In genomic region chr6:68343901-68344300, GRCh38 we compare ENCODE assay signal across 9 cellular contexts.
DNase-seq lines count a peak whose midpoint lies in the region; ATAC-seq and TF ChIP-seq lines count a peak whose summit lies in the region.
"Had no signal": no experiment of that assay in that cellular context is flagged by ENCODE, and none has a peak within 500 bp of the region (broad histone marks: within the 10 kb centered on the region; RNA-seq: fewer than 3 reads in every experiment).

No MANE protein-coding gene starts in this region.

- CTCF ChIA-PET in WTC11 (lab: Charles Lee): interaction anchor here (0.5 to 1.8 kb wide), 43 partner anchors 11 to 1765 kb away, joined by 3 to 12 read pairs (median 4); partner anchors contain the start of gene ADGRB3

- TF ChIP-seq CTCF in 22Rv1 (IDR thresholded peaks at IDR 0.05): peak; percentile 82
- TF ChIP-seq CTCF in WTC11 (IDR thresholded peaks at IDR 0.05): peak; percentile 45
- TF ChIP-seq CTCF in left lung (IDR thresholded peaks at IDR 0.05): peak in 1 of 2 donors; percentile 8
- no peak for TF ChIP-seq CTCF in suprapubic skin (IDR thresholded peaks at IDR 0.05)

- no peaks in the 10 kb centered on the region for H3K36me3 Mint-ChIP-seq in WTC11
- no peaks in the 10 kb centered on the region for H3K36me3 Mint-ChIP-seq in effector memory CD8-positive, alpha-beta T cell (ENCODE audit: insufficient read depth)
- H3K36me3 Mint-ChIP-seq: activated naive CD8-positive, alpha-beta T cell had no signal

- no peak overlapping the region for H3K4me3 Mint-ChIP-seq in WTC11
- H3K4me3 Mint-ChIP-seq in effector memory CD8-positive, alpha-beta T cell: no peak overlapping the region
- H3K4me3 Mint-ChIP-seq: activated naive CD8-positive, alpha-beta T cell had no signal

- H3K4me3 ChIP-seq in left lung: no peak overlapping the region
- no peak overlapping the region for H3K4me3 ChIP-seq in suprapubic skin

- peak; percentile 86 for ATAC-seq in GM18502 (IDR thresholded peaks at IDR 0.05; ENCODE audit: poor library complexity, unreplicated experiment)
- ATAC-seq in HG03175 (IDR thresholded peaks at IDR 0.05; ENCODE audit: unreplicated experiment): peak; percentile 78
- peak; percentile 96 for ATAC-seq in WTC11
- peak; percentile 69 for ATAC-seq in left lung
- ATAC-seq in effector memory CD8-positive, alpha-beta T cell (replicated peaks): no peak

- H3K27me3 ChIP-seq in left lung: no peaks in the 10 kb centered on the region
- no peaks in the 10 kb centered on the region for H3K27me3 ChIP-seq in suprapubic skin

- intact Hi-C loops in left lung (cut with DNase I): no loop called here

- no peak overlapping the region for H3K27ac Mint-ChIP-seq in WTC11
- H3K27ac Mint-ChIP-seq in effector memory CD8-positive, alpha-beta T cell: no peak overlapping the region
- H3K27ac Mint-ChIP-seq: activated naive CD8-positive, alpha-beta T cell had no signal

- H3K9me3 ChIP-seq in left lung (no peaks in the 10 kb centered on the region), suprapubic skin (no peaks in the 10 kb centered on the region)

- no peaks in the 10 kb centered on the region for H3K4me1 Mint-ChIP-seq in WTC11
- no peaks in the 10 kb centered on the region for H3K4me1 Mint-ChIP-seq in effector memory CD8-positive, alpha-beta T cell (ENCODE audit: low read depth in 2 of 2)

- 35% methylated on average over 1 of the region's 1 CpG for WGBS in suprapubic skin

- H3K4me1 ChIP-seq in left lung: no peaks in the 10 kb centered on the region
- H3K4me1 ChIP-seq in suprapubic skin: no peaks in the 10 kb centered on the region

- peak; percentile 74 to 82 for DNase-seq in NCI-H2081 (lab: John Stamatoyannopoulos, UW)
- DNase-seq in WTC11 (ENCODE audit: low spot score): peak; percentile 64
- no peak for DNase-seq in left lung
- no peak for DNase-seq in suprapubic skin (ENCODE audit: low spot score in 2 of 2)
- no peak for DNase-seq in effector memory CD8-positive, alpha-beta T cell

- TF ChIP-seq EP300 in suprapubic skin (IDR thresholded peaks at IDR 0.05): no peak

- H3K36me3 ChIP-seq in left lung (no peaks in the 10 kb centered on the region), suprapubic skin (no peaks in the 10 kb centered on the region)

- H3K27ac ChIP-seq in 22Rv1 (no peak overlapping the region), left lung (no peak overlapping the region), suprapubic skin (no peak overlapping the region)

- no peak for TF ChIP-seq POLR2A in suprapubic skin (IDR thresholded peaks at IDR 0.05)

- no peaks in the 10 kb centered on the region for H3K9me3 Mint-ChIP-seq in WTC11
- peaks cover 0 to 4% of the 10 kb centered on the region in 2 donors for H3K9me3 Mint-ChIP-seq in effector memory CD8-positive, alpha-beta T cell

- no peaks in the 10 kb centered on the region for H3K27me3 Mint-ChIP-seq in WTC11 (ENCODE audit: low read depth)
- no peaks in the 10 kb centered on the region for H3K27me3 Mint-ChIP-seq in effector memory CD8-positive, alpha-beta T cell
- H3K27me3 Mint-ChIP-seq: activated naive CD8-positive, alpha-beta T cell had no signal

- POLR2A ChIA-PET in WTC11 (lab: Charles Lee): no interaction called here

TF ChIP-seq in WTC11, 78 proteins besides CTCF, POLR2A, EP300 and RAD21:
- no peak for TF ChIP-seq ZNF138 (CRISPR knock-in tag; conservative IDR thresholded peaks at IDR 0.05)
- no peak for TF ChIP-seq ETV6 (CRISPR knock-in tag; IDR thresholded peaks at IDR 0.05)
- TF ChIP-seq KAT7 (CRISPR knock-in tag; IDR thresholded peaks at IDR 0.05; ENCODE audit: borderline replicate concordance): no peak
- no peak for TF ChIP-seq SP1 (CRISPR knock-in tag; conservative IDR thresholded peaks at IDR 0.05)
- TF ChIP-seq TEAD4 (CRISPR knock-in tag; IDR thresholded peaks at IDR 0.05): no peak
- TF ChIP-seq ESRRA (CRISPR knock-in tag; IDR thresholded peaks at IDR 0.05; ENCODE audit: borderline replicate concordance): no peak
- TF ChIP-seq NFE2L1 (CRISPR knock-in tag; IDR thresholded peaks at IDR 0.05): no peak
- TF ChIP-seq OVOL2 (CRISPR knock-in tag; IDR thresholded peaks at IDR 0.05; ENCODE audit: borderline replicate concordance): no peak
- no peak for TF ChIP-seq ATF1 (CRISPR knock-in tag; IDR thresholded peaks at IDR 0.05)
- no peak for TF ChIP-seq SMAD3 (CRISPR knock-in tag; IDR thresholded peaks at IDR 0.05; ENCODE audit: borderline replicate concordance)
- TF ChIP-seq NR2C2 (CRISPR knock-in tag; IDR thresholded peaks at IDR 0.05): no peak
- no peak for TF ChIP-seq CREM (CRISPR knock-in tag; IDR thresholded peaks at IDR 0.05)
- no peak for TF ChIP-seq ZBTB21 (CRISPR knock-in tag; IDR thresholded peaks at IDR 0.05; ENCODE audit: borderline replicate concordance)
- TF ChIP-seq TCF7 (CRISPR knock-in tag; IDR thresholded peaks at IDR 0.05; ENCODE audit: low read depth): no peak
- TF ChIP-seq ARID4B (CRISPR knock-in tag; IDR thresholded peaks at IDR 0.05; ENCODE audit: borderline replicate concordance): no peak
- no peak for TF ChIP-seq IRF1 (CRISPR knock-in tag; IDR thresholded peaks at IDR 0.05)
- no peak for TF ChIP-seq USF1 (CRISPR knock-in tag; IDR thresholded peaks at IDR 0.05)
- no peak for TF ChIP-seq AR (CRISPR knock-in tag; IDR thresholded peaks at IDR 0.05)

Comparison
In these comparisons a context has a peak if more than half of its experiments do, and no peak if none do; other contexts are left out.
1. CTCF ChIP-seq: peak in 22Rv1 (single experiment) and WTC11 (single experiment); none in suprapubic skin (0 of 2).
2. DNase-seq: peak in NCI-H2081 (2 of 2) and WTC11 (single experiment); none in left lung (0 of 2), suprapubic skin (0 of 2) and effector memory CD8-positive, alpha-beta T cell (0 of 3).